Comparison of ENCODE assay signal across 18 cellular contexts in the genomic region with DNA sequence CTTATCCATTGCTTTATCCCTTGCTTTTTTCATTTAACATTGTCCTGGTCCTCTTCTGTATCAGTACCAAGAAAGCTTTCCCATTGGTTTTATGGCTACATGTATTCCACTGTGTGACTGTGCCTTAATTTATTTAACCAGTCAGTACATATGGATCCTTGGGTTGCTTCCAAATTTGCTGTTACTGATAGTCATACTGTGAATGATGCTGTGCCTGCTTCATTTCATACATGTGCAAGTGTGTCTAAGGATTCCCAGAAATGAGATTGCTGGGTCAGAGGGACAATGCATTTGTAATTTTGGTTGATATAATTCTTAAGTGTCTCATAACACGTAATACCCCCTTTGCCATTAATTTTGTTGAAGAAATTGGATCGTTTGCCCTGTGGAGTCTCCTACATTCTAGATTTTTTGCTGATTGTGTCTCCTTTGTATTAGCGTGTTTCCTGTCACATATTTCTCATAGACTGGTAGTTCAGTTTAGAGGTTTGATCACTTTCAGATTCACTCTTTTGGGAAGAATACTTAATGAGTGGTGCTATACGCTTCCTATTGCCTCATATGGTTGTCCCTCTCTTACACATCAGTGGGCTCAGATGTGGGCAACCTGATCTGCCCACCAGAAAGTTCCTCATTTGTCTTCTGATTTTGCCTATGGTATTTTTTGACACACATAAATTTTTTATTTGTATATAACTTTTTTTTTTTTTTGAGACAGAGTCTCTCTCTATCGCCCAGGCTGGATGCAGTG. TPM values are rescaled to one million over a fixed set of nuclear protein-coding genes. Genes with fewer than 3 reads are reported as not detected.
DNase-seq lines count a peak whose midpoint lies in the region; ATAC-seq, FAIRE-seq and TF ChIP-seq lines count a peak whose summit lies in the region.
"Had no signal": no experiment of that assay in that cellular context is flagged by ENCODE, and none has a peak within 500 bp of the region (broad histone marks: within the 10 kb centered on the region; RNA-seq: fewer than 3 reads in every experiment).

No MANE protein-coding gene starts in this region.

- H3K4me1 Mint-ChIP-seq in activated T-helper 17 cell treated with anti-CD3 and anti-CD28 coated beads, Interleukin-2, amount 50 U/mL, for 72 hours, result peaks cover 9% of the 10 kb centered on the region

- no peaks in the 10 kb centered on the region for H3K27me3 Mint-ChIP-seq in activated T-helper 17 cell treated with anti-CD3 and anti-CD28 coated beads, Interleukin-2, amount 50 U/mL, for 72 hours

- H3K36me3 Mint-ChIP-seq in activated T-helper 17 cell treated with anti-CD3 and anti-CD28 coated beads, Interleukin-2, amount 50 U/mL, for 72 hours (ENCODE audit: low read depth), result peaks cover 92% of the 10 kb centered on the region

- no peaks in the 10 kb centered on the region for H3K9me3 Mint-ChIP-seq in activated T-helper 17 cell treated with anti-CD3 and anti-CD28 coated beads, Interleukin-2, amount 50 U/mL, for 72 hours
- H3K9me3 Mint-ChIP-seq: CD14-positive monocyte had no signal

- peak overlapping the region; percentile 28 for H3K4me3 Mint-ChIP-seq in activated T-helper 17 cell treated with anti-CD3 and anti-CD28 coated beads, Interleukin-2, amount 50 U/mL, for 72 hours
- H3K4me3 Mint-ChIP-seq: CD14-positive monocyte had no signal

- TF ChIP-seq POLR2A in GM12891 (IDR thresholded peaks at IDR 0.05; ENCODE audit: low read depth, low read length), result no peak

- ATAC-seq in GM18909 (IDR thresholded peaks at IDR 0.05; ENCODE audit: poor library complexity, unreplicated experiment) (peak; percentile 83), HG03064 (IDR thresholded peaks at IDR 0.05; ENCODE audit: low read depth, unreplicated experiment) (peak; percentile 89)
- peak; percentile 88 for ATAC-seq in activated T-helper 17 cell treated with anti-CD3 and anti-CD28 coated beads, Interleukin-2, amount 50 U/mL, for 72 hours (replicated peaks)

- FAIRE-seq in GM12891 (lab: Jason Lieb, UNC), result peak; percentile 50

- H3K27ac Mint-ChIP-seq in activated T-helper 17 cell treated with anti-CD3 and anti-CD28 coated beads, Interleukin-2, amount 50 U/mL, for 72 hours, result peak overlapping the region; percentile 49

- no peak overlapping the region for H3K27ac ChIP-seq in substantia nigra (ENCODE audit: low read depth, low read length, poor library complexity, severe bottlenecking)
- H3K27ac ChIP-seq: thoracic aorta had no signal

- DNase-seq in GM12891 (ENCODE audit: insufficient read length, low spot score) (no peak), substantia nigra (lab: John Stamatoyannopoulos, UW) (no peak), NCI-H2227 (lab: John Stamatoyannopoulos, UW; ENCODE audit: unreplicated experiment) (no peak), NCI-H1048 (lab: John Stamatoyannopoulos, UW) (no peak), NCI-H345 treated with DMSO at 0.1 percent for 48 hours (lab: John Stamatoyannopoulos, UW; ENCODE audit: unreplicated experiment) (no peak)
- DNase-seq: aorta; effector CD8-positive, alpha-beta T cell; NCI-H446 treated with DMSO at 0.1 percent for 48 hours; T1000 had no signal

TF ChIP-seq in GM12891, 5 proteins besides CTCF, POLR2A, EP300 and RAD21:
- TF ChIP-seq POLR2AphosphoS5 (IDR thresholded peaks at IDR 0.05; ENCODE audit: low read depth, low read length) (no peak), POU2F2 (IDR thresholded peaks at IDR 0.05; ENCODE audit: low read depth, low read length) (no peak), TAF1 (IDR thresholded peaks at IDR 0.05; ENCODE audit: low read depth, low read length) (no peak), PAX5 (IDR thresholded peaks at IDR 0.05; ENCODE audit: insufficient read depth, low read length, severe bottlenecking) (no peak)

RNA-seq across cellular contexts. Expression of a gene that starts 35.2 kb away (rescaled TPM):
- polyA plus RNA-seq in GM12891 (2012; ENCODE audit: low read depth, missing spikeins), result not detected
- not detected for total RNA-seq in activated T-helper 17 cell treated with anti-CD3 and anti-CD28 coated beads, Interleukin-2, amount 50 U/mL, for 72 hours
- total RNA-seq: G401, kidney epithelial cell, M059J, RPMI7951, thoracic aorta had no signal

RNA-seq across cellular contexts. Expression of a gene that starts 47.3 kb away (rescaled TPM):
- polyA plus RNA-seq in GM12891 (2012; ENCODE audit: low read depth, missing spikeins), result 15.8 TPM
- 100 to 1,000 TPM in 1 of 2 donors, 10 to 100 TPM in 1; 60.1 to 112 TPM for total RNA-seq in activated T-helper 17 cell treated with anti-CD3 and anti-CD28 coated beads, Interleukin-2, amount 50 U/mL, for 72 hours

RNA-seq across cellular contexts. Expression of a gene that starts 59.5 kb away (rescaled TPM):
- polyA plus RNA-seq in GM12891 (2012; ENCODE audit: low read depth, missing spikeins), result 3.9 TPM
- total RNA-seq in activated T-helper 17 cell treated with anti-CD3 and anti-CD28 coated beads, Interleukin-2, amount 50 U/mL, for 72 hours, result 10 to 100 TPM in 1 of 2 donors, 1 to 10 TPM in 1; 7.5 to 12.4 TPM
